ENCODE assay signal across 8 cellular contexts in genomic region chr4:184250795-184251679, GRCh38. TPM values are rescaled to one million over a fixed set of nuclear protein-coding genes. Genes with fewer than 3 reads are reported as not detected.
DNase-seq lines count a peak whose midpoint lies in the region; ATAC-seq and TF ChIP-seq lines count a peak whose summit lies in the region.

No MANE protein-coding gene starts in this region.

- intact Hi-C loops in left lung (cut with DNase I) = no loop called here

- H3K36me3 ChIP-seq in left lung = no peaks in the 10 kb centered on the region

- ATAC-seq in GM18867 (IDR thresholded peaks at IDR 0.05; ENCODE audit: unreplicated experiment) (peak; percentile 67), left lung (peak; percentile 90), GM21360 (IDR thresholded peaks at IDR 0.05; ENCODE audit: unreplicated experiment) (no peak), GM21367 (IDR thresholded peaks at IDR 0.05; ENCODE audit: unreplicated experiment) (no peak)

- H3K9me3 ChIP-seq in left lung = peaks cover 0 to 5% of the 10 kb centered on the region in 2 donors

- H3K4me1 ChIP-seq in left lung = no peaks in the 10 kb centered on the region

- H3K27ac ChIP-seq in C4-2B (no peak overlapping the region), left lung (no peak overlapping the region)

- TF ChIP-seq RAD21 in Ishikawa (IDR thresholded peaks at IDR 0.05; ENCODE audit: low read depth) = peak; percentile 73

- TF ChIP-seq CTCF in C4-2B (conservative IDR thresholded peaks at IDR 0.05) (peak; percentile 80), left lung (IDR thresholded peaks at IDR 0.05) (peak in 1 of 2 donors; percentile 66)

- in situ Hi-C loops in T47D (cut with HindIII; ENCODE audit: low pct_unique_long_range_greater_than_20kb, low sequenced_read_pairs) = no loop called here

- no peak for TF ChIP-seq EP300 in Ishikawa (IDR thresholded peaks at IDR 0.05; ENCODE audit: borderline replicate concordance)

- peak; percentile 86 for DNase-seq in OCI-M1 (lab: John Stamatoyannopoulos, UW)
- DNase-seq in T47D (ENCODE audit: low read depth in 1 of 2, low spot score in 1 of 2) = peak; percentile 48 to 82
- DNase-seq in left lung = no peak

- no peaks in the 10 kb centered on the region for H3K27me3 ChIP-seq in left lung

- no peak overlapping the region for H3K4me3 ChIP-seq in left lung

TF ChIP-seq in Ishikawa, 13 proteins besides CTCF, POLR2A, EP300 and RAD21:
- TF ChIP-seq CREB1 (IDR thresholded peaks at IDR 0.05; ENCODE audit: low read depth) (no peak), NFIC (IDR thresholded peaks at IDR 0.05) (no peak), USF1 (IDR thresholded peaks at IDR 0.05) (no peak)

RNA-seq across cellular contexts. Expression of gene ENPP6, which starts 33.4 kb away (rescaled TPM):
- under 1 TPM; 0.20 to 0.21 TPM for total RNA-seq in left lung

Comparison
In these comparisons a context has a peak if more than half of its experiments do, and no peak if none do; other contexts are left out.
1. ATAC-seq: peak in GM18867 (single experiment) and left lung (single experiment); none in GM21360 (single experiment) and GM21367 (single experiment).
2. DNase-seq: peak in OCI-M1 (single experiment) and T47D (2 of 2); none in left lung (0 of 2).